Comparison of ENCODE assay signal across 15 cellular contexts in the genomic region with DNA sequence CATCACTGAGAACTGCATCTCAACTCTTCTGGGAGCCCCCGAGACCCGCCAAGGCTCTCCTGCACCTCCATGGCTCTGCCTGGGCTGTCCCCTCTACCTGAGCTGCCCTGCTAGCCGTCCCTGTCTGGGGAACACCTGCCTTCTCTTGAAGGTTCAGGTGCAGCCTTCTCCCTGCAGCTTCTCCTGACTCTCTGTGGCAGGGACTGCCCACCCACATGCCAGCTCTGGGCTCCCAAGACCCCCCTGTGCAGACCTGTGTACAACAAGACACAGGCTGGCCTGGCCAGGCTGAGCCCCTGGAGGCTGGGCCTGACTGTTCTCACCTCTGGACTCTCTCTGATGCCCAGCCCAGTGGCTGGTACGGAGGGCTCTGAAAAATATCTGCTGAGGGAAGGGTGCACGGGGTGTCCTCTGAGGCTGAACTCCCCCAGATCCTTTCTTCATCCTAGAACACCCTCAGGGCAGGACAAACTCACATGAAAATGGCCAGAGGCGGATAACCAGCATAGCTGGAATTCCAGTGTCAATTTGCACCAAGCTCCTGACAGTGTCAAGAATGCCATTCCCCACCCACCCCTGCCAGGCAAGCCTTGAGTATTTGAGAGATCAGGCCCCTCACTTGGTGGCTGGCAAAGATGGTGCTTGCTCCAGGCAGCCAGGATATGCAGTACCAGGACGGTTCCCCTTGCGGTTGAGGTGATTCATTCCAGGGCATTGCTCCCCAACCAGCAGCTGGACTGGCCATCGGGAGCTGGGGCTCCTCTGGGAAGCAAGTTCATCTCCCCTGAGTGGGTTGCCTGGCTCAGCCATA. TPM values are rescaled to one million over a fixed set of nuclear protein-coding genes. Genes with fewer than 3 reads are reported as not detected.
DNase-seq lines count a peak whose midpoint lies in the region; TF ChIP-seq lines count a peak whose summit lies in the region.
"Had no signal": no experiment of that assay in that cellular context is flagged by ENCODE, and none has a peak within 500 bp of the region (broad histone marks: within the 10 kb centered on the region; RNA-seq: fewer than 3 reads in every experiment).

No MANE protein-coding gene starts in this region.

- H3K27ac Mint-ChIP-seq in endothelial cell (ENCODE audit: unreplicated experiment): no peak overlapping the region
- H3K27ac Mint-ChIP-seq: activated CD4-positive, alpha-beta T cell treated with anti-CD3 and anti-CD28 coated beads, Interleukin-2, amount 10 ng/mL, durations not matched to agents 24 days and 14 days had no signal

- H3K4me3 ChIP-seq in choroid plexus epithelial cell (ENCODE audit: low read depth, low read length) (no peak overlapping the region), mesodermal cell (ENCODE audit: extremely low read depth, insufficient read depth, low read length, poor library complexity, severe bottlenecking) (no peak overlapping the region)
- H3K4me3 ChIP-seq: spleen had no signal

- no peaks in the 10 kb centered on the region for H3K9me3 ChIP-seq in mesodermal cell (ENCODE audit: control insufficient read depth, low read length)
- H3K9me3 ChIP-seq: spleen had no signal

- TF ChIP-seq CTCF in choroid plexus epithelial cell (conservative IDR thresholded peaks at IDR 0.05; ENCODE audit: low read depth, low read length) (no peak), endothelial cell (IDR thresholded peaks at IDR 0.05; ENCODE audit: unreplicated experiment) (no peak)

- H3K9me3 Mint-ChIP-seq in endothelial cell (ENCODE audit: unreplicated experiment): no peaks in the 10 kb centered on the region
- H3K9me3 Mint-ChIP-seq: activated CD4-positive, alpha-beta T cell treated with anti-CD3 and anti-CD28 coated beads, Interleukin-2, amount 10 ng/mL, durations not matched to agents 24 days and 14 days had no signal

- DNase-seq in ACHN: peak; percentile 78
- peak; percentile 74 for DNase-seq in LHCN-M2 (ENCODE audit: low read depth)
- peak; percentile 65 for DNase-seq in choroid plexus epithelial cell (ENCODE audit: low read depth)
- no peak for DNase-seq in superior temporal gyrus (ENCODE audit: extremely low spot score)
- no peak for DNase-seq in DMS 273 treated with DMSO at 0.1 percent for 48 hours (lab: John Stamatoyannopoulos, UW)
- no peak for DNase-seq in endothelial cell (ENCODE audit: low spot score)
- DNase-seq in NOMO-1 treated with dmso at 0.1 percent for 144 hours (lab: John Stamatoyannopoulos, UW; ENCODE audit: unreplicated experiment): no peak
- DNase-seq: activated CD4-positive, alpha-beta T cell treated with anti-CD3 and anti-CD28 coated beads, Interleukin-2, amount 10 ng/mL, durations not matched to agents 24 days and 14 days; activated gamma-delta T cell; AML-193; cortex of kidney; glutamatergic neuron; NCI-H510A treated with DMSO at 0.1 percent for 48 hours; spleen had no signal

- peaks cover 3% of the 10 kb centered on the region for H3K27me3 Mint-ChIP-seq in endothelial cell (ENCODE audit: unreplicated experiment)
- H3K27me3 Mint-ChIP-seq: activated CD4-positive, alpha-beta T cell treated with anti-CD3 and anti-CD28 coated beads, Interleukin-2, amount 10 ng/mL, durations not matched to agents 24 days and 14 days had no signal

- peak overlapping the region; percentile 96 for H3K27ac ChIP-seq in mesodermal cell (ENCODE audit: low read depth, low read length, severe bottlenecking)

- peaks cover 35% of the 10 kb centered on the region for H3K36me3 Mint-ChIP-seq in endothelial cell (ENCODE audit: low read depth, unreplicated experiment)

- peaks cover 43% of the 10 kb centered on the region for H3K4me1 ChIP-seq in mesodermal cell (ENCODE audit: control insufficient read depth, insufficient read depth, low read length, poor library complexity, severe bottlenecking)

- WGBS in mesodermal cell (ENCODE audit: insufficient coverage in 2 of 2), 2 experiments: 80 to 88% methylated on average over 7 to 8 of the region's 9 CpGs

- in situ Hi-C loops in ACHN (cut with HindIII; ENCODE audit: low pct_ligation_motif_present, low pct_unique_long_range_greater_than_20kb, low sequenced_read_pairs): no loop called here

- H3K36me3 ChIP-seq in mesodermal cell (ENCODE audit: control insufficient read depth, insufficient read depth, low read length): peaks cover 84% of the 10 kb centered on the region

- peaks cover 7% of the 10 kb centered on the region for H3K4me1 Mint-ChIP-seq in endothelial cell (ENCODE audit: unreplicated experiment)
- H3K4me1 Mint-ChIP-seq: activated CD4-positive, alpha-beta T cell treated with anti-CD3 and anti-CD28 coated beads, Interleukin-2, amount 10 ng/mL, durations not matched to agents 24 days and 14 days had no signal

- no peak overlapping the region for H3K4me3 Mint-ChIP-seq in endothelial cell (ENCODE audit: unreplicated experiment)
- H3K4me3 Mint-ChIP-seq: activated CD4-positive, alpha-beta T cell treated with anti-CD3 and anti-CD28 coated beads, Interleukin-2, amount 10 ng/mL, durations not matched to agents 24 days and 14 days had no signal

RNA-seq across cellular contexts. Expression of a gene that starts 40.9 kb away (rescaled TPM):
- total RNA-seq in LHCN-M2 (2014; rRNA removed) (43.2 and 44.7 TPM in 2 replicates), endothelial cell (ENCODE audit: unreplicated experiment) (28.5 TPM)
- 15.2 TPM for polyA plus RNA-seq in LHCN-M2 (2012)
- polyA plus RNA-seq in mesodermal cell (2013, experiment 1 of 2): 16.0 TPM
- polyA plus RNA-seq in mesodermal cell (2013, experiment 2 of 2): 17.6 TPM

Comparison
In these comparisons a context has a peak if more than half of its experiments do, and no peak if none do; other contexts are left out.
1. DNase-seq: peak in ACHN (single experiment), LHCN-M2 (single experiment) and choroid plexus epithelial cell (single experiment); none in superior temporal gyrus (single experiment), DMS 273 treated with DMSO at 0.1 percent for 48 hours (single experiment), endothelial cell (single experiment) and NOMO-1 treated with dmso at 0.1 percent for 144 hours (single experiment).